1 cellular context compared by ENCODE assay signal in genomic region chr2:10716581-10716980, GRCh38.
TF ChIP-seq lines count a peak whose summit lies in the region.

No MANE protein-coding gene starts in this region.

TF ChIP-seq in IMR-90, 13 proteins besides CTCF, POLR2A, EP300 and RAD21:
- no peak for TF ChIP-seq USF2 (IDR thresholded peaks at IDR 0.05; ENCODE audit: low read depth, low read length)
- TF ChIP-seq MXI1 (IDR thresholded peaks at IDR 0.05; ENCODE audit: borderline replicate concordance, low read depth, low read length) = no peak
- TF ChIP-seq CHD1 (IDR thresholded peaks at IDR 0.05; ENCODE audit: low read depth, low read length) = no peak
- no peak for TF ChIP-seq ELK1 (IDR thresholded peaks at IDR 0.05; ENCODE audit: borderline replicate concordance, low read depth, low read length)
- no peak for TF ChIP-seq NFE2L2 (IDR thresholded peaks at IDR 0.05; ENCODE audit: low read depth, low read length)
- TF ChIP-seq MAFK (IDR thresholded peaks at IDR 0.05; ENCODE audit: low read depth, low read length) = no peak
- no peak for TF ChIP-seq FOS (IDR thresholded peaks at IDR 0.05; ENCODE audit: low read depth, low read length)
- no peak for TF ChIP-seq MAZ (IDR thresholded peaks at IDR 0.05; ENCODE audit: borderline replicate concordance, low read depth, low read length)
